In the genomic region with DNA sequence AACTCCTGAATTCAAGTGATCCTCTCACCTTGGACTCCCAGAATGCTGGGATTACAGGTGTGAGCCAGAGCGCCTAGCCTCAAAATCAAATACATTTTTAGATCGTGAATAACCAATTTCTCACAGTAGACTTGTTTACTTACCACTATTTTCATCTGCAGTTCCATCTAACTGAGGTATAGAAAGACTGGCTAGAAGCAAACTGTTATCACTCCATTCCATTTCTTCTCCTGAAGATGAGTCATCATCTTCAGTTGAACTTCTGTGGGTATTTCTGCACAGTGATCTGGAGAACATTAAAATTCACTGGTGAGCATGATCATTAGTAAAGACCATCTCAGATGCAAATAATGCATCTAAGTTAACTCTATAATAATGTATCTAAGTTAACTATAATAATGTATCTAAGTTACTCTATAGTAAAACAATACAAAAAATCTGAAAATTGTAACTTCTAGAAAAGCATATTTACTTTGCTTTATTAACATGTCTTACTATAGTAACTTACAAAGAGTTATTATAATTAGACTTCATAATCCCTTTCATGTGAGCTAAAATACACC, we compare ENCODE assay signal across 20 cellular contexts.
A peak's percentile ranks its signal among the peaks of the same experiment; 100 is the strongest.
DNase-seq lines count a peak whose midpoint lies in the region; FAIRE-seq and TF ChIP-seq lines count a peak whose summit lies in the region.
"Had no signal": no experiment of that assay in that cellular context is flagged by ENCODE, and none has a peak within 500 bp of the region (broad histone marks: within the 10 kb centered on the region; RNA-seq: fewer than 3 reads in every experiment).

No MANE protein-coding gene starts in this region.

- TF ChIP-seq POLR2A in breast epithelium (IDR thresholded peaks at IDR 0.05) (no peak), thyroid gland (IDR thresholded peaks at IDR 0.05) (no peak)

- H3K27me3 ChIP-seq in breast epithelium (no peaks in the 10 kb centered on the region), thyroid gland (no peaks in the 10 kb centered on the region)
- H3K27me3 ChIP-seq: ovary, right atrium auricular region had no signal

- TF ChIP-seq CTCF in choroid plexus epithelial cell (conservative IDR thresholded peaks at IDR 0.05; ENCODE audit: low read depth, low read length) (no peak), breast epithelium (IDR thresholded peaks at IDR 0.05) (no peak), thyroid gland (IDR thresholded peaks at IDR 0.05) (no peak)

- H3K27ac ChIP-seq in breast epithelium (no peak overlapping the region), thyroid gland (no peak overlapping the region)
- H3K27ac ChIP-seq: ovary, right atrium auricular region, VCaP had no signal

- FAIRE-seq in G401.6 (lab: Jason Lieb, UNC): peak; percentile 13
- FAIRE-seq: urothelium cell line had no signal

- intact Hi-C loops in breast epithelium (cut with DNase I; ENCODE audit: low total_unique reads): no loop called here
- intact Hi-C loops in thyroid gland (cut with DNase I): no loop called here

- H3K9me3 ChIP-seq in breast epithelium (no peaks in the 10 kb centered on the region), thyroid gland (no peaks in the 10 kb centered on the region)
- H3K9me3 ChIP-seq: ovary, right atrium auricular region had no signal

- WGBS in thyroid gland, 2 donors: 97% methylated on average over 2 of the region's 2 CpGs

- H3K4me3 ChIP-seq in choroid plexus epithelial cell (ENCODE audit: low read depth, low read length) (no peak overlapping the region), breast epithelium (no peak overlapping the region), thyroid gland (replicated peaks in 1 of 3) (no peak overlapping the region)
- H3K4me3 ChIP-seq: ovary, right atrium auricular region had no signal

- peaks cover 9% of the 10 kb centered on the region for H3K36me3 ChIP-seq in breast epithelium
- H3K36me3 ChIP-seq in thyroid gland: peaks cover 14 to 19% of the 10 kb centered on the region in 2 donors
- H3K36me3 ChIP-seq: ovary had no signal

- DNase-seq in NCI-H226: peak; percentile 2
- DNase-seq in choroid plexus epithelial cell (ENCODE audit: low read depth): peak; percentile 58
- peak; percentile 7 for DNase-seq in myocyte (ENCODE audit: low read depth)
- DNase-seq in breast epithelium (ENCODE audit: low spot score in 2 of 2): no peak
- DNase-seq in activated naive CD4-positive, alpha-beta T cell treated with Interleukin-2 at 50 U/mL for 16 hours: no peak
- no peak for DNase-seq in thyroid gland
- DNase-seq: aorta; C1 segment of cervical spinal cord; foreskin melanocyte; hippocampal formation; left ventricle myocardium superior; NCI-H1048; NCI-H187 treated with DMSO at 0.1 percent for 48 hours; ovary; RPMI8226; stimulated activated CD4-positive, alpha-beta T cell treated with anti-CD3 and anti-CD28 coated beads, Interleukin-4, amount 100 ng/mL, for 1 hour had no signal

- H3K4me1 ChIP-seq in breast epithelium (no peaks in the 10 kb centered on the region), thyroid gland (peaks cover 0 to 5% of the 10 kb centered on the region in 2 donors)

Comparison
In these comparisons a context has a peak if more than half of its experiments do, and no peak if none do; other contexts are left out.
1. DNase-seq: peak in NCI-H226 (single experiment), choroid plexus epithelial cell (single experiment) and myocyte (single experiment); none in breast epithelium (0 of 2), activated naive CD4-positive, alpha-beta T cell treated with Interleukin-2 at 50 U/mL for 16 hours (single experiment) and thyroid gland (0 of 2).